1 cellular context compared by ENCODE assay signal in the genomic region with DNA sequence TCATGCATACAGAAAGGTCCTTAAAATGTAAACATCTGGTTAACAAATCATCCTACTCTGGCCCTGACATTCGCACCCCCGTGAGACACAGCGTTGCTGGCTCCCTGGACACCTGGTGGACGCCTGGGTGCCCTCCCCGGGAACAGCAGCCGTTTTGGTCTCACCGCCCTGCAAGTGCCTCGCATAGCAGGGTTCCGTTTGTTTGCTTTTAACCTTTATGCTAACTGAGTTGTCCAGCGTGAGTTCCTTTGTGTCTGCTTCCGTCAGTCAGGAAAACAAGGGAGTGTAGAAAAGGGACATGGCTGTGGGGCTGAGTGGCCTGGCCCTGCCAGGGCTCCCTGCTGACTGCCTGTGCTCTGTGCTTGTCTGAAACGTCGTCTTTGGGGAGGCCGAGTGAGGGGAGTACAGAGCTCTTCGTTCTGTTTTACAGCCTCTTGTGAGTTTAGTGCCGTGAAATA.
TF ChIP-seq lines count a peak whose summit lies in the region.

No MANE protein-coding gene starts in this region.

TF ChIP-seq in HepG2, 621 proteins besides CTCF, POLR2A, EP300 and RAD21 (continued from another document and continues in another):
- TF ChIP-seq, protein P1, sequence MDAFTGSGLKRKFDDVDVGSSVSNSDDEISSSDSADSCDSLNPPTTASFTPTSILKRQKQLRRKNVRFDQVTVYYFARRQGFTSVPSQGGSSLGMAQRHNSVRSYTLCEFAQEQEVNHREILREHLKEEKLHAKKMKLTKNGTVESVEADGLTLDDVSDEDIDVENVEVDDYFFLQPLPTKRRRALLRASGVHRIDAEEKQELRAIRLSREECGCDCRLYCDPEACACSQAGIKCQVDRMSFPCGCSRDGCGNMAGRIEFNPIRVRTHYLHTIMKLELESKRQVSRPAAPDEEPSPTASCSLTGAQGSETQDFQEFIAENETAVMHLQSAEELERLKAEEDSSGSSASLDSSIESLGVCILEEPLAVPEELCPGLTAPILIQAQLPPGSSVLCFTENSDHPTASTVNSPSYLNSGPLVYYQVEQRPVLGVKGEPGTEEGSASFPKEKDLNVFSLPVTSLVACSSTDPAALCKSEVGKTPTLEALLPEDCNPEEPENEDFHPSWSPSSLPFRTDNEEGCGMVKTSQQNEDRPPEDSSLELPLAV (CRISPR knock-in tag; conservative IDR thresholded peaks at IDR 0.05; ENCODE audit: low read depth) = no peak
- TF ChIP-seq, protein P2, sequence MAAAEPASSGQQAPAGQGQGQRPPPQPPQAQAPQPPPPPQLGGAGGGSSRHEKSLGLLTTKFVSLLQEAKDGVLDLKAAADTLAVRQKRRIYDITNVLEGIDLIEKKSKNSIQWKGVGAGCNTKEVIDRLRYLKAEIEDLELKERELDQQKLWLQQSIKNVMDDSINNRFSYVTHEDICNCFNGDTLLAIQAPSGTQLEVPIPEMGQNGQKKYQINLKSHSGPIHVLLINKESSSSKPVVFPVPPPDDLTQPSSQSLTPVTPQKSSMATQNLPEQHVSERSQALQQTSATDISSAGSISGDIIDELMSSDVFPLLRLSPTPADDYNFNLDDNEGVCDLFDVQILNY (CRISPR knock-in tag; conservative IDR thresholded peaks at IDR 0.05) = no peak
- no peak for TF ChIP-seq ZSCAN31 (CRISPR knock-in tag; IDR thresholded peaks at IDR 0.05; ENCODE audit: low read depth)
- no peak for TF ChIP-seq SRSF1 (optimal IDR thresholded peaks at IDR 0.05; ENCODE audit: low read depth, low read length)
- TF ChIP-seq, protein P3, sequence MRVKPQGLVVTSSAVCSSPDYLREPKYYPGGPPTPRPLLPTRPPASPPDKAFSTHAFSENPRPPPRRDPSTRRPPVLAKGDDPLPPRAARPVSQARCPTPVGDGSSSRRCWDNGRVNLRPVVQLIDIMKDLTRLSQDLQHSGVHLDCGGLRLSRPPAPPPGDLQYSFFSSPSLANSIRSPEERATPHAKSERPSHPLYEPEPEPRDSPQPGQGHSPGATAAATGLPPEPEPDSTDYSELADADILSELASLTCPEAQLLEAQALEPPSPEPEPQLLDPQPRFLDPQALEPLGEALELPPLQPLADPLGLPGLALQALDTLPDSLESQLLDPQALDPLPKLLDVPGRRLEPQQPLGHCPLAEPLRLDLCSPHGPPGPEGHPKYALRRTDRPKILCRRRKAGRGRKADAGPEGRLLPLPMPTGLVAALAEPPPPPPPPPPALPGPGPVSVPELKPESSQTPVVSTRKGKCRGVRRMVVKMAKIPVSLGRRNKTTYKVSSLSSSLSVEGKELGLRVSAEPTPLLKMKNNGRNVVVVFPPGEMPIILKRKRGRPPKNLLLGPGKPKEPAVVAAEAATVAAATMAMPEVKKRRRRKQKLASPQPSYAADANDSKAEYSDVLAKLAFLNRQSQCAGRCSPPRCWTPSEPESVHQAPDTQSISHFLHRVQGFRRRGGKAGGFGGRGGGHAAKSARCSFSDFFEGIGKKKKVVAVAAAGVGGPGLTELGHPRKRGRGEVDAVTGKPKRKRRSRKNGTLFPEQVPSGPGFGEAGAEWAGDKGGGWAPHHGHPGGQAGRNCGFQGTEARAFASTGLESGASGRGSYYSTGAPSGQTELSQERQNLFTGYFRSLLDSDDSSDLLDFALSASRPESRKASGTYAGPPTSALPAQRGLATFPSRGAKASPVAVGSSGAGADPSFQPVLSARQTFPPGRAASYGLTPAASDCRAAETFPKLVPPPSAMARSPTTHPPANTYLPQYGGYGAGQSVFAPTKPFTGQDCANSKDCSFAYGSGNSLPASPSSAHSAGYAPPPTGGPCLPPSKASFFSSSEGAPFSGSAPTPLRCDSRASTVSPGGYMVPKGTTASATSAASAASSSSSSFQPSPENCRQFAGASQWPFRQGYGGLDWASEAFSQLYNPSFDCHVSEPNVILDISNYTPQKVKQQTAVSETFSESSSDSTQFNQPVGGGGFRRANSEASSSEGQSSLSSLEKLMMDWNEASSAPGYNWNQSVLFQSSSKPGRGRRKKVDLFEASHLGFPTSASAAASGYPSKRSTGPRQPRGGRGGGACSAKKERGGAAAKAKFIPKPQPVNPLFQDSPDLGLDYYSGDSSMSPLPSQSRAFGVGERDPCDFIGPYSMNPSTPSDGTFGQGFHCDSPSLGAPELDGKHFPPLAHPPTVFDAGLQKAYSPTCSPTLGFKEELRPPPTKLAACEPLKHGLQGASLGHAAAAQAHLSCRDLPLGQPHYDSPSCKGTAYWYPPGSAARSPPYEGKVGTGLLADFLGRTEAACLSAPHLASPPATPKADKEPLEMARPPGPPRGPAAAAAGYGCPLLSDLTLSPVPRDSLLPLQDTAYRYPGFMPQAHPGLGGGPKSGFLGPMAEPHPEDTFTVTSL (CRISPR knock-in tag; IDR thresholded peaks at IDR 0.05; ENCODE audit: borderline replicate concordance) = no peak
- no peak for TF ChIP-seq MTF1 (CRISPR knock-in tag; IDR thresholded peaks at IDR 0.05)
- no peak for TF ChIP-seq DBP (CRISPR knock-in tag; IDR thresholded peaks at IDR 0.05; ENCODE audit: not compliant biosample characterization)
- TF ChIP-seq ZNF329 (CRISPR knock-in tag; IDR thresholded peaks at IDR 0.05; ENCODE audit: low read depth) = no peak
- peak; percentile 58; the same call in 1 of the 2 replicates for TF ChIP-seq ZNF331 (CRISPR knock-in tag; IDR thresholded peaks at IDR 0.05)
- TF ChIP-seq, protein P4, sequence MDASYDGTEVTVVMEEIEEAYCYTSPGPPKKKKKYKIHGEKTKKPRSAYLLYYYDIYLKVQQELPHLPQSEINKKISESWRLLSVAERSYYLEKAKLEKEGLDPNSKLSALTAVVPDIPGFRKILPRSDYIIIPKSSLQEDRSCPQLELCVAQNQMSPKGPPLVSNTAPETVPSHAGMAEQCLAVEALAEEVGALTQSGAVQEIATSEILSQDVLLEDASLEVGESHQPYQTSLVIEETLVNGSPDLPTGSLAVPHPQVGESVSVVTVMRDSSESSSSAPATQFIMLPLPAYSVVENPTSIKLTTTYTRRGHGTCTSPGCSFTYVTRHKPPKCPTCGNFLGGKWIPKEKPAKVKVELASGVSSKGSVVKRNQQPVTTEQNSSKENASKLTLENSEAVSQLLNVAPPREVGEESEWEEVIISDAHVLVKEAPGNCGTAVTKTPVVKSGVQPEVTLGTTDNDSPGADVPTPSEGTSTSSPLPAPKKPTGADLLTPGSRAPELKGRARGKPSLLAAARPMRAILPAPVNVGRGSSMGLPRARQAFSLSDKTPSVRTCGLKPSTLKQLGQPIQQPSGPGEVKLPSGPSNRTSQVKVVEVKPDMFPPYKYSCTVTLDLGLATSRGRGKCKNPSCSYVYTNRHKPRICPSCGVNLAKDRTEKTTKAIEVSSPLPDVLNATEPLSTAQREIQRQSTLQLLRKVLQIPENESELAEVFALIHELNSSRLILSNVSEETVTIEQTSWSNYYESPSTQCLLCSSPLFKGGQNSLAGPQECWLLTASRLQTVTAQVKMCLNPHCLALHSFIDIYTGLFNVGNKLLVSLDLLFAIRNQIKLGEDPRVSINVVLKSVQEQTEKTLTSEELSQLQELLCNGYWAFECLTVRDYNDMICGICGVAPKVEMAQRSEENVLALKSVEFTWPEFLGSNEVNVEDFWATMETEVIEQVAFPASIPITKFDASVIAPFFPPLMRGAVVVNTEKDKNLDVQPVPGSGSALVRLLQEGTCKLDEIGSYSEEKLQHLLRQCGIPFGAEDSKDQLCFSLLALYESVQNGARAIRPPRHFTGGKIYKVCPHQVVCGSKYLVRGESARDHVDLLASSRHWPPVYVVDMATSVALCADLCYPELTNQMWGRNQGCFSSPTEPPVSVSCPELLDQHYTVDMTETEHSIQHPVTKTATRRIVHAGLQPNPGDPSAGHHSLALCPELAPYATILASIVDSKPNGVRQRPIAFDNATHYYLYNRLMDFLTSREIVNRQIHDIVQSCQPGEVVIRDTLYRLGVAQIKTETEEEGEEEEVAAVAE (CRISPR knock-in tag; IDR thresholded peaks at IDR 0.05; ENCODE audit: borderline replicate concordance) = peak; percentile 51; the same call in 1 of the 2 replicates
- no peak for TF ChIP-seq ZNF615 (CRISPR knock-in tag; IDR thresholded peaks at IDR 0.05; ENCODE audit: borderline replicate concordance)
- TF ChIP-seq GZF1 (CRISPR knock-in tag; IDR thresholded peaks at IDR 0.05) = no peak
- TF ChIP-seq, protein P5, sequence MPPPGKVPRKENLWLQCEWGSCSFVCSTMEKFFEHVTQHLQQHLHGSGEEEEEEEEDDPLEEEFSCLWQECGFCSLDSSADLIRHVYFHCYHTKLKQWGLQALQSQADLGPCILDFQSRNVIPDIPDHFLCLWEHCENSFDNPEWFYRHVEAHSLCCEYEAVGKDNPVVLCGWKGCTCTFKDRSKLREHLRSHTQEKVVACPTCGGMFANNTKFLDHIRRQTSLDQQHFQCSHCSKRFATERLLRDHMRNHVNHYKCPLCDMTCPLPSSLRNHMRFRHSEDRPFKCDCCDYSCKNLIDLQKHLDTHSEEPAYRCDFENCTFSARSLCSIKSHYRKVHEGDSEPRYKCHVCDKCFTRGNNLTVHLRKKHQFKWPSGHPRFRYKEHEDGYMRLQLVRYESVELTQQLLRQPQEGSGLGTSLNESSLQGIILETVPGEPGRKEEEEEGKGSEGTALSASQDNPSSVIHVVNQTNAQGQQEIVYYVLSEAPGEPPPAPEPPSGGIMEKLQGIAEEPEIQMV (CRISPR knock-in tag; IDR thresholded peaks at IDR 0.05; ENCODE audit: low read depth) = no peak
- no peak for TF ChIP-seq U2AF2 (IDR thresholded peaks at IDR 0.05; ENCODE audit: low read depth, low read length)
- TF ChIP-seq, protein P6, sequence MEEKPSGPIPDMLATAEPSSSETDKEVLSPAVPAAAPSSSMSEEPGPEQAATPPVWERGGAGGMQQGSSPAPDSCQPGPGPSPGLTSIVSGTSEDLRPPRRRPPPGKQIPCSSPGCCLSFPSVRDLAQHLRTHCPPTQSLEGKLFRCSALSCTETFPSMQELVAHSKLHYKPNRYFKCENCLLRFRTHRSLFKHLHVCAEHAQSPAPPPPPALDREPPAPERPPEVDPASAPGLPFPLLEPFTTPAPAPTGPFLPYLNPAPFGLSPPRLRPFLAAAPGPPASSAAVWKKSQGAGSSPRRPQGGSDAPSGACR (CRISPR knock-in tag; IDR thresholded peaks at IDR 0.05) = no peak
- TF ChIP-seq SMARCC2 (IDR thresholded peaks at IDR 0.05) = no peak
- no peak for TF ChIP-seq GLMP (CRISPR knock-in tag; IDR thresholded peaks at IDR 0.05; ENCODE audit: borderline replicate concordance)
- no peak for TF ChIP-seq CC2D1A (CRISPR knock-in tag; IDR thresholded peaks at IDR 0.05)
- peak; percentile 82 for TF ChIP-seq ZNF121 (CRISPR knock-in tag; IDR thresholded peaks at IDR 0.05)
- no peak for TF ChIP-seq ZNF724P (CRISPR knock-in tag; IDR thresholded peaks at IDR 0.05; ENCODE audit: borderline replicate concordance)
- TF ChIP-seq, protein P7, sequence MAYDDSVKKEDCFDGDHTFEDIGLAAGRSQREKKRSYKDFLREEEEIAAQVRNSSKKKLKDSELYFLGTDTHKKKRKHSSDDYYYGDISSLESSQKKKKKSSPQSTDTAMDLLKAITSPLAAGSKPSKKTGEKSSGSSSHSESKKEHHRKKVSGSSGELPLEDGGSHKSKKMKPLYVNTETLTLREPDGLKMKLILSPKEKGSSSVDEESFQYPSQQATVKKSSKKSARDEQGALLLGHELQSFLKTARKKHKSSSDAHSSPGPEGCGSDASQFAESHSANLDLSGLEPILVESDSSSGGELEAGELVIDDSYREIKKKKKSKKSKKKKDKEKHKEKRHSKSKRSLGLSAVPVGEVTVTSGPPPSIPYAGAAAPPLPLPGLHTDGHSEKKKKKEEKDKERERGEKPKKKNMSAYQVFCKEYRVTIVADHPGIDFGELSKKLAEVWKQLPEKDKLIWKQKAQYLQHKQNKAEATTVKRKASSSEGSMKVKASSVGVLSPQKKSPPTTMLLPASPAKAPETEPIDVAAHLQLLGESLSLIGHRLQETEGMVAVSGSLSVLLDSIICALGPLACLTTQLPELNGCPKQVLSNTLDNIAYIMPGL (CRISPR knock-in tag; IDR thresholded peaks at IDR 0.05; ENCODE audit: borderline replicate concordance in 1 of 2, low read depth in 1 of 2) = peak; percentile 24 to 34; a peak in 1 of 4 replicates
- no peak for TF ChIP-seq ZNF326 (CRISPR knock-in tag; IDR thresholded peaks at IDR 0.05; ENCODE audit: borderline replicate concordance)
- TF ChIP-seq NFE2L2 (IDR thresholded peaks at IDR 0.05; ENCODE audit: low read length) = no peak
- 0 out of 2 replicates have a peak, but pooled peaks have one; percentile 29 for TF ChIP-seq ZBTB7B (CRISPR knock-in tag; IDR thresholded peaks at IDR 0.05)
- TF ChIP-seq, protein P8, sequence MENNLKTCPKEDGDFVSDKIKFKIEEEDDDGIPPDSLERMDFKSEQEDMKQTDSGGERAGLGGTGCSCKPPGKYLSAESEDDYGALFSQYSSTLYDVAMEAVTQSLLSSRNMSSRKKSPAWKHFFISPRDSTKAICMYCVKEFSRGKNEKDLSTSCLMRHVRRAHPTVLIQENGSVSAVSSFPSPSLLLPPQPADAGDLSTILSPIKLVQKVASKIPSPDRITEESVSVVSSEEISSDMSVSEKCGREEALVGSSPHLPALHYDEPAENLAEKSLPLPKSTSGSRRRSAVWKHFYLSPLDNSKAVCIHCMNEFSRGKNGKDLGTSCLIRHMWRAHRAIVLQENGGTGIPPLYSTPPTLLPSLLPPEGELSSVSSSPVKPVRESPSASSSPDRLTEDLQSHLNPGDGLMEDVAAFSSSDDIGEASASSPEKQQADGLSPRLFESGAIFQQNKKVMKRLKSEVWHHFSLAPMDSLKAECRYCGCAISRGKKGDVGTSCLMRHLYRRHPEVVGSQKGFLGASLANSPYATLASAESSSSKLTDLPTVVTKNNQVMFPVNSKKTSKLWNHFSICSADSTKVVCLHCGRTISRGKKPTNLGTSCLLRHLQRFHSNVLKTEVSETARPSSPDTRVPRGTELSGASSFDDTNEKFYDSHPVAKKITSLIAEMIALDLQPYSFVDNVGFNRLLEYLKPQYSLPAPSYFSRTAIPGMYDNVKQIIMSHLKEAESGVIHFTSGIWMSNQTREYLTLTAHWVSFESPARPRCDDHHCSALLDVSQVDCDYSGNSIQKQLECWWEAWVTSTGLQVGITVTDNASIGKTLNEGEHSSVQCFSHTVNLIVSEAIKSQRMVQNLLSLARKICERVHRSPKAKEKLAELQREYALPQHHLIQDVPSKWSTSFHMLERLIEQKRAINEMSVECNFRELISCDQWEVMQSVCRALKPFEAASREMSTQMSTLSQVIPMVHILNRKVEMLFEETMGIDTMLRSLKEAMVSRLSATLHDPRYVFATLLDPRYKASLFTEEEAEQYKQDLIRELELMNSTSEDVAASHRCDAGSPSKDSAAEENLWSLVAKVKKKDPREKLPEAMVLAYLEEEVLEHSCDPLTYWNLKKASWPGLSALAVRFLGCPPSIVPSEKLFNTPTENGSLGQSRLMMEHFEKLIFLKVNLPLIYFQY (CRISPR knock-in tag; IDR thresholded peaks at IDR 0.05; ENCODE audit: borderline replicate concordance) = 0 out of 2 replicates have a peak, but pooled peaks have one; percentile 20
- TF ChIP-seq ZNF780A (CRISPR knock-in tag; IDR thresholded peaks at IDR 0.05) = no peak
- no peak for TF ChIP-seq PAWR (CRISPR knock-in tag; IDR thresholded peaks at IDR 0.05; ENCODE audit: borderline replicate concordance)
